ENCODE assay signal across 1 cellular context in genomic region chr1:109483658-109484518, GRCh38.
TF ChIP-seq lines count a peak whose summit lies in the region.

A gene with protein sequence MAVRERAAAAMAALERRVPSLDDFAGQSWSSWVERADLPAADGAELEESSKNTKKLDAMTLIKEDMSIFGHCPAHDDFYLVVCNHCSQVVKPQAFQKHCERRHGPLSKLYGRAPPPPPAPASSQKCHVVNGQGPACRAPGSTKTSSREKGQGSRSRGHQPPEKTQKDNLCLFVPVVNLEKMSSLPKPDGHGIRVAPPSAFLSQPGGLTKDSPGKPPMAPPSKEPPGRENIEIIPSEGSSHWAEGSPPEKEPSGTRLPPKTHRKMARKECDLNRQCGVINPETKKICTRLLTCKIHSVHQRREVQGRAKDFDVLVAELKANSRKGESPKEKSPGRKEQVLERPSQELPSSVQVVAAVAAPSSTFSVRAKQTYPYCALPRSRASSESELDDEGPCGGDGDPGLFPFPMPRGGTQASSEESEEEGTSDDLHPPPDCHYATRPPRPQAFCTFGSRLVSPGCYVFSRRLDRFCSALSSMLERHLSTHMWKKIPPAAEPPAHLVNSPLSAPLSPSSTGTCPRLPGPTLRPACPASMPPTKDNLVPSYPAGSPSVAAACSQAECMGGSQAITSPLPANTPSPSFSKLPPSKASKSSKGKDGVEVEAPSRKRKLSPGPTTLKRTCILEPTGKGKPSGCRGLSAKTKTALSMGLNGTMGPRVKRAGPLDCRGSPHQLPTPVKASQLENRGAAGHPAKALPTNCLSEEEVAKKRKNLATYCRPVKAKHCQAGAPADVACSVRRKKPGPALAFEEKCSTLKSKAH (plus strand): TSS chr1:109483905. CDS start chr1:109483954, 49 bp downstream.

TF ChIP-seq in H1, 55 proteins besides CTCF, POLR2A, EP300 and RAD21 (continued from another document):
- TF ChIP-seq, protein P1, sequence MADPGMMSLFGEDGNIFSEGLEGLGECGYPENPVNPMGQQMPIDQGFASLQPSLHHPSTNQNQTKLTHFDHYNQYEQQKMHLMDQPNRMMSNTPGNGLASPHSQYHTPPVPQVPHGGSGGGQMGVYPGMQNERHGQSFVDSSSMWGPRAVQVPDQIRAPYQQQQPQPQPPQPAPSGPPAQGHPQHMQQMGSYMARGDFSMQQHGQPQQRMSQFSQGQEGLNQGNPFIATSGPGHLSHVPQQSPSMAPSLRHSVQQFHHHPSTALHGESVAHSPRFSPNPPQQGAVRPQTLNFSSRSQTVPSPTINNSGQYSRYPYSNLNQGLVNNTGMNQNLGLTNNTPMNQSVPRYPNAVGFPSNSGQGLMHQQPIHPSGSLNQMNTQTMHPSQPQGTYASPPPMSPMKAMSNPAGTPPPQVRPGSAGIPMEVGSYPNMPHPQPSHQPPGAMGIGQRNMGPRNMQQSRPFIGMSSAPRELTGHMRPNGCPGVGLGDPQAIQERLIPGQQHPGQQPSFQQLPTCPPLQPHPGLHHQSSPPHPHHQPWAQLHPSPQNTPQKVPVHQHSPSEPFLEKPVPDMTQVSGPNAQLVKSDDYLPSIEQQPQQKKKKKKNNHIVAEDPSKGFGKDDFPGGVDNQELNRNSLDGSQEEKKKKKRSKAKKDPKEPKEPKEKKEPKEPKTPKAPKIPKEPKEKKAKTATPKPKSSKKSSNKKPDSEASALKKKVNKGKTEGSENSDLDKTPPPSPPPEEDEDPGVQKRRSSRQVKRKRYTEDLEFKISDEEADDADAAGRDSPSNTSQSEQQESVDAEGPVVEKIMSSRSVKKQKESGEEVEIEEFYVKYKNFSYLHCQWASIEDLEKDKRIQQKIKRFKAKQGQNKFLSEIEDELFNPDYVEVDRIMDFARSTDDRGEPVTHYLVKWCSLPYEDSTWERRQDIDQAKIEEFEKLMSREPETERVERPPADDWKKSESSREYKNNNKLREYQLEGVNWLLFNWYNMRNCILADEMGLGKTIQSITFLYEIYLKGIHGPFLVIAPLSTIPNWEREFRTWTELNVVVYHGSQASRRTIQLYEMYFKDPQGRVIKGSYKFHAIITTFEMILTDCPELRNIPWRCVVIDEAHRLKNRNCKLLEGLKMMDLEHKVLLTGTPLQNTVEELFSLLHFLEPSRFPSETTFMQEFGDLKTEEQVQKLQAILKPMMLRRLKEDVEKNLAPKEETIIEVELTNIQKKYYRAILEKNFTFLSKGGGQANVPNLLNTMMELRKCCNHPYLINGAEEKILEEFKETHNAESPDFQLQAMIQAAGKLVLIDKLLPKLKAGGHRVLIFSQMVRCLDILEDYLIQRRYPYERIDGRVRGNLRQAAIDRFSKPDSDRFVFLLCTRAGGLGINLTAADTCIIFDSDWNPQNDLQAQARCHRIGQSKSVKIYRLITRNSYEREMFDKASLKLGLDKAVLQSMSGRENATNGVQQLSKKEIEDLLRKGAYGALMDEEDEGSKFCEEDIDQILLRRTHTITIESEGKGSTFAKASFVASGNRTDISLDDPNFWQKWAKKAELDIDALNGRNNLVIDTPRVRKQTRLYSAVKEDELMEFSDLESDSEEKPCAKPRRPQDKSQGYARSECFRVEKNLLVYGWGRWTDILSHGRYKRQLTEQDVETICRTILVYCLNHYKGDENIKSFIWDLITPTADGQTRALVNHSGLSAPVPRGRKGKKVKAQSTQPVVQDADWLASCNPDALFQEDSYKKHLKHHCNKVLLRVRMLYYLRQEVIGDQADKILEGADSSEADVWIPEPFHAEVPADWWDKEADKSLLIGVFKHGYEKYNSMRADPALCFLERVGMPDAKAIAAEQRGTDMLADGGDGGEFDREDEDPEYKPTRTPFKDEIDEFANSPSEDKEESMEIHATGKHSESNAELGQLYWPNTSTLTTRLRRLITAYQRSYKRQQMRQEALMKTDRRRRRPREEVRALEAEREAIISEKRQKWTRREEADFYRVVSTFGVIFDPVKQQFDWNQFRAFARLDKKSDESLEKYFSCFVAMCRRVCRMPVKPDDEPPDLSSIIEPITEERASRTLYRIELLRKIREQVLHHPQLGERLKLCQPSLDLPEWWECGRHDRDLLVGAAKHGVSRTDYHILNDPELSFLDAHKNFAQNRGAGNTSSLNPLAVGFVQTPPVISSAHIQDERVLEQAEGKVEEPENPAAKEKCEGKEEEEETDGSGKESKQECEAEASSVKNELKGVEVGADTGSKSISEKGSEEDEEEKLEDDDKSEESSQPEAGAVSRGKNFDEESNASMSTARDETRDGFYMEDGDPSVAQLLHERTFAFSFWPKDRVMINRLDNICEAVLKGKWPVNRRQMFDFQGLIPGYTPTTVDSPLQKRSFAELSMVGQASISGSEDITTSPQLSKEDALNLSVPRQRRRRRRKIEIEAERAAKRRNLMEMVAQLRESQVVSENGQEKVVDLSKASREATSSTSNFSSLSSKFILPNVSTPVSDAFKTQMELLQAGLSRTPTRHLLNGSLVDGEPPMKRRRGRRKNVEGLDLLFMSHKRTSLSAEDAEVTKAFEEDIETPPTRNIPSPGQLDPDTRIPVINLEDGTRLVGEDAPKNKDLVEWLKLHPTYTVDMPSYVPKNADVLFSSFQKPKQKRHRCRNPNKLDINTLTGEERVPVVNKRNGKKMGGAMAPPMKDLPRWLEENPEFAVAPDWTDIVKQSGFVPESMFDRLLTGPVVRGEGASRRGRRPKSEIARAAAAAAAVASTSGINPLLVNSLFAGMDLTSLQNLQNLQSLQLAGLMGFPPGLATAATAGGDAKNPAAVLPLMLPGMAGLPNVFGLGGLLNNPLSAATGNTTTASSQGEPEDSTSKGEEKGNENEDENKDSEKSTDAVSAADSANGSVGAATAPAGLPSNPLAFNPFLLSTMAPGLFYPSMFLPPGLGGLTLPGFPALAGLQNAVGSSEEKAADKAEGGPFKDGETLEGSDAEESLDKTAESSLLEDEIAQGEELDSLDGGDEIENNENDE (IDR thresholded peaks at IDR 0.05; ENCODE audit: insufficient replicate concordance, low read length) = no peak
- TF ChIP-seq PHF8 (conservative IDR thresholded peaks at IDR 0.05; ENCODE audit: low read depth, low read length) = peak; percentile 99
- TF ChIP-seq KDM4A (IDR thresholded peaks at IDR 0.05; ENCODE audit: low read depth, low read length, severe bottlenecking) = peak; percentile 77
- TF ChIP-seq, protein P2, sequence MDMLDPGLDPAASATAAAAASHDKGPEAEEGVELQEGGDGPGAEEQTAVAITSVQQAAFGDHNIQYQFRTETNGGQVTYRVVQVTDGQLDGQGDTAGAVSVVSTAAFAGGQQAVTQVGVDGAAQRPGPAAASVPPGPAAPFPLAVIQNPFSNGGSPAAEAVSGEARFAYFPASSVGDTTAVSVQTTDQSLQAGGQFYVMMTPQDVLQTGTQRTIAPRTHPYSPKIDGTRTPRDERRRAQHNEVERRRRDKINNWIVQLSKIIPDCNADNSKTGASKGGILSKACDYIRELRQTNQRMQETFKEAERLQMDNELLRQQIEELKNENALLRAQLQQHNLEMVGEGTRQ (IDR thresholded peaks at IDR 0.05; ENCODE audit: low read length) = no peak
- no peak for TF ChIP-seq GTF2F1 (IDR thresholded peaks at IDR 0.05; ENCODE audit: borderline replicate concordance, low read depth, low read length)
- TF ChIP-seq YY1 (IDR thresholded peaks at IDR 0.05; ENCODE audit: low read depth, low read length) = peak; percentile 98
- no peak for TF ChIP-seq MAFK (IDR thresholded peaks at IDR 0.05; ENCODE audit: low read depth, low read length)
- no peak for TF ChIP-seq EZH2 (IDR thresholded peaks at IDR 0.05; ENCODE audit: low read depth, low read length, severe bottlenecking)
- peak; percentile 90 for TF ChIP-seq CREB1 (IDR thresholded peaks at IDR 0.05)
- no peak; a peak in 2 of 4 replicates for TF ChIP-seq SIN3A (conservative IDR thresholded peaks at IDR 0.05 in 1 of 2, IDR thresholded peaks at IDR 0.05 in 1 of 2; ENCODE audit: low read depth in 1 of 2, low read length in 2 of 2)
- TF ChIP-seq NRF1 (IDR thresholded peaks at IDR 0.05; ENCODE audit: low read depth, low read length) = peak; percentile 44
- TF ChIP-seq CEBPB (IDR thresholded peaks at IDR 0.05; ENCODE audit: low read depth, low read length) = no peak
- TF ChIP-seq SP4 (IDR thresholded peaks at IDR 0.05; ENCODE audit: low read length) = 0 out of 2 replicates have a peak, but pooled peaks have one; percentile 67
- TF ChIP-seq JUN (IDR thresholded peaks at IDR 0.05; ENCODE audit: low read depth, low read length) = no peak
- TF ChIP-seq ZNF274 (IDR thresholded peaks at IDR 0.05; ENCODE audit: borderline replicate concordance, extremely low read depth, low read length) = no peak
- TF ChIP-seq NANOG (IDR thresholded peaks at IDR 0.05; ENCODE audit: insufficient read depth, low read depth, low read length, poor library complexity, severe bottlenecking) = no peak
- no peak for TF ChIP-seq CBX8 (IDR thresholded peaks at IDR 0.05; ENCODE audit: borderline replicate concordance, low read depth, low read length)
- TF ChIP-seq RBBP5 (IDR thresholded peaks at IDR 0.05; ENCODE audit: borderline replicate concordance, low read depth, low read length) = 0 out of 2 replicates have a peak, but pooled peaks have one; percentile 70
- TF ChIP-seq TEAD4 (IDR thresholded peaks at IDR 0.05; ENCODE audit: low read depth, low read length) = no peak
- no peak for TF ChIP-seq SRF (IDR thresholded peaks at IDR 0.05; ENCODE audit: low read depth, low read length)
- 0 out of 2 replicates have a peak, but pooled peaks have one; percentile 34 for TF ChIP-seq CHD2 (IDR thresholded peaks at IDR 0.05; ENCODE audit: low read length)
- no peak for TF ChIP-seq POU5F1 (IDR thresholded peaks at IDR 0.05; ENCODE audit: low read depth, low read length)
- no peak for TF ChIP-seq SIRT6 (IDR thresholded peaks at IDR 0.05; ENCODE audit: low read length)
- no peak for TF ChIP-seq SP2 (IDR thresholded peaks at IDR 0.05; ENCODE audit: low read length)
- no peak for TF ChIP-seq RNF2 (IDR thresholded peaks at IDR 0.05; ENCODE audit: borderline replicate concordance, low read depth, low read length, missing control alignments, poor library complexity, severe bottlenecking)
- peak; percentile 81 for TF ChIP-seq ASH2L (IDR thresholded peaks at IDR 0.05; ENCODE audit: low read length)
- TF ChIP-seq TBP (IDR thresholded peaks at IDR 0.05; ENCODE audit: low read depth, low read length) = peak; percentile 90
- peak; percentile 38 for TF ChIP-seq SIX5 (IDR thresholded peaks at IDR 0.05; ENCODE audit: low read depth, low read length)
- TF ChIP-seq GABPA (IDR thresholded peaks at IDR 0.05; ENCODE audit: borderline replicate concordance, insufficient read depth, low read length) = no peak
- no peak for TF ChIP-seq CBX5 (IDR thresholded peaks at IDR 0.05; ENCODE audit: low read depth, low read length)
- TF ChIP-seq BRCA1 (IDR thresholded peaks at IDR 0.05; ENCODE audit: low read depth, low read length) = no peak
- TF ChIP-seq, protein P3, sequence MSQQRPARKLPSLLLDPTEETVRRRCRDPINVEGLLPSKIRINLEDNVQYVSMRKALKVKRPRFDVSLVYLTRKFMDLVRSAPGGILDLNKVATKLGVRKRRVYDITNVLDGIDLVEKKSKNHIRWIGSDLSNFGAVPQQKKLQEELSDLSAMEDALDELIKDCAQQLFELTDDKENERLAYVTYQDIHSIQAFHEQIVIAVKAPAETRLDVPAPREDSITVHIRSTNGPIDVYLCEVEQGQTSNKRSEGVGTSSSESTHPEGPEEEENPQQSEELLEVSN (IDR thresholded peaks at IDR 0.05) = peak; percentile 7; the same call in 1 of the 2 replicates
- TF ChIP-seq RFX5 (IDR thresholded peaks at IDR 0.05; ENCODE audit: borderline replicate concordance, low read depth, low read length) = no peak
- TF ChIP-seq BCL11A (IDR thresholded peaks at IDR 0.05; ENCODE audit: low read depth in 2 of 2, low read length in 2 of 2) = no peak
- 0 out of 2 replicates have a peak, but pooled peaks have one; percentile 72 for TF ChIP-seq TCF12 (IDR thresholded peaks at IDR 0.05; ENCODE audit: low read depth, low read length)
- peak; percentile 86 for TF ChIP-seq POLR2AphosphoS5 (IDR thresholded peaks at IDR 0.05; ENCODE audit: low read depth, low read length)
- no peak for TF ChIP-seq CHD1 (IDR thresholded peaks at IDR 0.05; ENCODE audit: low read depth, low read length)
- TF ChIP-seq SAP30 (IDR thresholded peaks at IDR 0.05; ENCODE audit: insufficient read depth, insufficient replicate concordance, low read length) = no peak
- TF ChIP-seq TAF7 (optimal IDR thresholded peaks at IDR 0.05; ENCODE audit: borderline replicate concordance, low read depth, low read length) = peak; percentile 85
- TF ChIP-seq HDAC6 (IDR thresholded peaks at IDR 0.05; ENCODE audit: low read depth, low read length) = no peak
- TF ChIP-seq SUZ12 (IDR thresholded peaks at IDR 0.05; ENCODE audit: low read length) = no peak
- no peak for TF ChIP-seq RXRA (IDR thresholded peaks at IDR 0.05; ENCODE audit: insufficient read depth, low read depth, low read length)
- peak; percentile 99 for TF ChIP-seq EGR1 (IDR thresholded peaks at IDR 0.05; ENCODE audit: borderline replicate concordance, low read depth, low read length)
- peak; percentile 24; the same call in 1 of the 2 replicates for TF ChIP-seq KDM1A (IDR thresholded peaks at IDR 0.05; ENCODE audit: borderline replicate concordance, low read length)
- TF ChIP-seq, protein P4, sequence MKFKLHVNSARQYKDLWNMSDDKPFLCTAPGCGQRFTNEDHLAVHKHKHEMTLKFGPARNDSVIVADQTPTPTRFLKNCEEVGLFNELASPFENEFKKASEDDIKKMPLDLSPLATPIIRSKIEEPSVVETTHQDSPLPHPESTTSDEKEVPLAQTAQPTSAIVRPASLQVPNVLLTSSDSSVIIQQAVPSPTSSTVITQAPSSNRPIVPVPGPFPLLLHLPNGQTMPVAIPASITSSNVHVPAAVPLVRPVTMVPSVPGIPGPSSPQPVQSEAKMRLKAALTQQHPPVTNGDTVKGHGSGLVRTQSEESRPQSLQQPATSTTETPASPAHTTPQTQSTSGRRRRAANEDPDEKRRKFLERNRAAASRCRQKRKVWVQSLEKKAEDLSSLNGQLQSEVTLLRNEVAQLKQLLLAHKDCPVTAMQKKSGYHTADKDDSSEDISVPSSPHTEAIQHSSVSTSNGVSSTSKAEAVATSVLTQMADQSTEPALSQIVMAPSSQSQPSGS (IDR thresholded peaks at IDR 0.05; ENCODE audit: low read length) = no peak
- peak; percentile 73; the same call in 1 of the 2 replicates for TF ChIP-seq MAX (IDR thresholded peaks at IDR 0.05)
- 0 out of 4 replicates have a peak, but pooled peaks of 1 of the 2 experiments have one; percentile 42 for TF ChIP-seq HDAC2 (IDR thresholded peaks at IDR 0.05; ENCODE audit: borderline replicate concordance in 1 of 2, low read depth in 2 of 2, low read length in 2 of 2)
- TF ChIP-seq JUND (IDR thresholded peaks at IDR 0.05; ENCODE audit: low read length) = no peak
- TF ChIP-seq TAF1 (IDR thresholded peaks at IDR 0.05; ENCODE audit: low read depth, low read length) = peak; percentile 98
- TF ChIP-seq KDM5A (IDR thresholded peaks at IDR 0.05; ENCODE audit: low read length) = peak; percentile 69; the same call in 1 of the 2 replicates
- TF ChIP-seq FOSL1 (IDR thresholded peaks at IDR 0.05; ENCODE audit: insufficient read depth, low read depth, low read length) = peak; percentile 100
- TF ChIP-seq, protein P5, sequence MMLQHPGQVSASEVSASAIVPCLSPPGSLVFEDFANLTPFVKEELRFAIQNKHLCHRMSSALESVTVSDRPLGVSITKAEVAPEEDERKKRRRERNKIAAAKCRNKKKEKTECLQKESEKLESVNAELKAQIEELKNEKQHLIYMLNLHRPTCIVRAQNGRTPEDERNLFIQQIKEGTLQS (IDR thresholded peaks at IDR 0.05; ENCODE audit: insufficient read depth, low read depth, low read length) = no peak
- TF ChIP-seq SP1 (IDR thresholded peaks at IDR 0.05; ENCODE audit: low read depth, low read length) = peak; percentile 92
- TF ChIP-seq BACH1 (IDR thresholded peaks at IDR 0.05; ENCODE audit: low read length) = no peak
